ENCODE assay signal across 34 cellular contexts in the genomic region with DNA sequence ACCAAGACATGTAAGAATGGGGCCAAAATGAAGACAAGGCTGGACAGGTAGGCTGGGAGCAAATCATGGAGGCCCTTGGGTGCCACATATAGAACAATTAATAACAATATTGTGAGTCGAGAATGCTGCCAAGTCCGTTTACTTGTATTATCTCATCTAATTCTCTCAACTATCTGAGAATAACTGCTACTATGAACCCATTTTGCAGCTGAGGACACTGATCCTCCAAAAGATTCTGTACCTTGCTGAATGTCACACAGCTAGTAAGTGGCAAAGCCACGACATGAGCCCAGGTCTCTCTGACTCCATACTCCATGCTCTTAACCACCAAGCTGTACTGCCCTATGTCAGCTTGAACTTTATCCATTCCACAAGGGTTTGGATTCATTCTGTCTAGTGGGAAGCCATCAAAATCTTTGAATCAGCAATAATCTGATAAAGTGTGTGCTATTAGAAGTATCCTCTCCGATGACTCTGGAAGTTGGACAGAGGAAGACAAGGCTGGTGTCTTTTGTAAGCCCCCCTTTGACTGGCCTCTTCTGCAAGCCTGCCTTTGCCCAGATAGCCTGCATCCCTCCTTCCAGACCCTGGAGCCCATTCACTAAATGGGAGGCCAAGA. TPM values are rescaled to one million over a fixed set of nuclear protein-coding genes. Genes with fewer than 3 reads are reported as not detected.
"Had no signal": no experiment of that assay in that cellular context is flagged by ENCODE, and none has a peak within 500 bp of the region (broad histone marks: within the 10 kb centered on the region; RNA-seq: fewer than 3 reads in every experiment).

No MANE protein-coding gene starts in this region.

- H3K27ac ChIP-seq: neural progenitor cell, ovary, parathyroid adenoma, psoas muscle, skin epidermis, spleen, suprapubic skin, testis, tibial artery, transverse colon, upper lobe of right lung, uterus had no signal

- ATAC-seq: naive thymus-derived CD8-positive, alpha-beta T cell; natural killer cell treated with Interleukin-12 subunit alpha and Interleukin-12 subunit beta and Interleukin-15 and Interleukin-18, amount 100 ng/mL, for 72 hours; psoas muscle; right cardiac atrium; sciatic nerve; stimulated activated memory B cell treated with anti-CD40 and anti-IgM and Interleukin-4, amounts not matched to agents 10 μg/mL and 1 μg/mL and 100 μg/mL, for 72 hours; stimulated activated naive CD8-positive, alpha-beta T cell treated with anti-CD3 and anti-CD28 coated beads, Interleukin-15, amount 100 ng/mL, for 72 hours; stimulated activated naive CD8-positive, alpha-beta T cell treated with anti-CD3 and anti-CD28 coated beads, Interleukin-15, Interleukin-2, amounts not matched to agents 100 U/mL and 50 U/mL, for 24 hours; upper lobe of right lung had no signal

- H3K36me3 ChIP-seq: neural progenitor cell, ovary, spleen, suprapubic skin, tibial artery, transverse colon, upper lobe of right lung, uterus had no signal

- H3K79me2 ChIP-seq: parathyroid adenoma had no signal

- H3K9me3 ChIP-seq: ovary, psoas muscle, spleen, suprapubic skin, testis, transverse colon, upper lobe of right lung, uterus had no signal

- H3K4me3 ChIP-seq: neural progenitor cell, ovary, psoas muscle, skin epidermis, smooth muscle cell, spleen, suprapubic skin, testis, tibial artery, transverse colon, upper lobe of right lung, uterus had no signal

- H3K27me3 ChIP-seq: ovary, testis, uterus had no signal

- H3K9ac ChIP-seq: neural progenitor cell, parathyroid adenoma had no signal

- H3K4me2 ChIP-seq: neural progenitor cell, smooth muscle cell had no signal

- H3K4me1 ChIP-seq: neural progenitor cell, parathyroid adenoma, psoas muscle, spleen, suprapubic skin, testis, tibial artery, transverse colon, upper lobe of right lung, uterus had no signal

- H2AFZ ChIP-seq: neural progenitor cell, parathyroid adenoma had no signal

- DNase-seq: naive thymus-derived CD8-positive, alpha-beta T cell; nephron progenitor cell; occipital lobe; ovary; posterior cingulate gyrus; psoas muscle; right cardiac atrium; spleen; stimulated activated CD4-positive, alpha-beta T cell treated with anti-CD3 and anti-CD28 coated beads, Interleukin-12 subunit alpha, Interleukin-12 subunit beta, amount 100 ng/mL, for 4 hours; stimulated activated CD4-positive, alpha-beta T cell treated with anti-CD3 and anti-CD28 coated beads, Interleukin-1b, Interleukin-23, amount 100 ng/mL, for 48 hours; stimulated activated CD4-positive, alpha-beta T cell treated with anti-CD3 and anti-CD28 coated beads, Interleukin-4, amount 100 ng/mL, for 1 hour; stimulated activated CD4-positive, alpha-beta T cell treated with anti-CD3 and anti-CD28 coated beads, Interleukin-4, amount 100 ng/mL, for 4 hours; stimulated activated CD8-positive, alpha-beta memory T cell treated with anti-CD3 and anti-CD28 coated beads, Interleukin-4, amount 100 ng/mL, for 48 hours; stimulated activated naive CD4-positive, alpha-beta T cell; stimulated activated naive CD8-positive, alpha-beta T cell treated with anti-CD3 and anti-CD28 coated beads, Interleukin-15, amount 100 ng/mL, for 72 hours; stimulated activated naive CD8-positive, alpha-beta T cell treated with anti-CD3 and anti-CD28 coated beads, Interleukin-15, Interleukin-2, amounts not matched to agents 100 U/mL and 50 U/mL, for 24 hours; substantia nigra; testis; tibial artery; transverse colon; upper lobe of right lung; uterus had no signal

RNA-seq across cellular contexts. Expression of a gene that starts 43.5 kb away (rescaled TPM):
- total RNA-seq: naive thymus-derived CD8-positive, alpha-beta T cell; natural killer cell treated with Interleukin-12 subunit alpha and Interleukin-12 subunit beta and Interleukin-15 and Interleukin-18, amount 100 ng/mL, for 72 hours; occipital lobe; osteoblast; ovary; progenitor cell of endocrine pancreas; psoas muscle; renal cortical epithelial cell; right cardiac atrium; sciatic nerve; smooth muscle cell; spleen; suprapubic skin; transverse colon; upper lobe of right lung; urinary bladder; uterus had no signal
- polyA plus RNA-seq: naive thymus-derived CD8-positive, alpha-beta T cell; ovary; psoas muscle; right cardiac atrium; smooth muscle cell; spleen; urinary bladder had no signal
